Comparison of ENCODE assay signal across 1 cellular context in the genomic region with DNA sequence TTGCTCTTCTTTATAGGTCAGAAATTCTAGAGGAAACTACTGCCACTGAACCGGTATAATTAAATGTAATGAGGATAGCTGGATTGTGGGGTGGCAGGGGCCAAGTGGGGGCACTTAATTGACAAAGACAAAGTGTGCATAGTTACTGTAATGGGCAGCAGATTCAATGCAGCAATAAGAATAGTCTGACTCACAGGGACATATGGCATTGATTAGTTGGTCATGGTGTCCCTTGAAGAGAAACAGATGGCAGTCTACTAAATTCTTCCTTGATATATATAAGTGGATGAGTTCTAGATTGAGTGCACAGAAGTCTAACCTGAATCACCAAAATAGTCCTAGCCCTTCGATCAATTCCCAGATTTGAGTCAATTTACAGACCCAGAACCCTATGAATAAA.
A peak's percentile ranks its signal among the peaks of the same experiment; 100 is the strongest.
TF ChIP-seq lines count a peak whose summit lies in the region.

No MANE protein-coding gene starts in this region.

TF ChIP-seq in SK-N-SH, 30 proteins besides CTCF, POLR2A, EP300 and RAD21 (continued from another document):
- TF ChIP-seq, protein P1, sequence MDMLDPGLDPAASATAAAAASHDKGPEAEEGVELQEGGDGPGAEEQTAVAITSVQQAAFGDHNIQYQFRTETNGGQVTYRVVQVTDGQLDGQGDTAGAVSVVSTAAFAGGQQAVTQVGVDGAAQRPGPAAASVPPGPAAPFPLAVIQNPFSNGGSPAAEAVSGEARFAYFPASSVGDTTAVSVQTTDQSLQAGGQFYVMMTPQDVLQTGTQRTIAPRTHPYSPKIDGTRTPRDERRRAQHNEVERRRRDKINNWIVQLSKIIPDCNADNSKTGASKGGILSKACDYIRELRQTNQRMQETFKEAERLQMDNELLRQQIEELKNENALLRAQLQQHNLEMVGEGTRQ (IDR thresholded peaks at IDR 0.05; ENCODE audit: borderline replicate concordance, low read depth, low read length): no peak
- peak; percentile 75; the same call in 1 of the 2 replicates for TF ChIP-seq POLR2AphosphoS5 (IDR thresholded peaks at IDR 0.05; ENCODE audit: low read depth, low read length)
- TF ChIP-seq, protein P2, sequence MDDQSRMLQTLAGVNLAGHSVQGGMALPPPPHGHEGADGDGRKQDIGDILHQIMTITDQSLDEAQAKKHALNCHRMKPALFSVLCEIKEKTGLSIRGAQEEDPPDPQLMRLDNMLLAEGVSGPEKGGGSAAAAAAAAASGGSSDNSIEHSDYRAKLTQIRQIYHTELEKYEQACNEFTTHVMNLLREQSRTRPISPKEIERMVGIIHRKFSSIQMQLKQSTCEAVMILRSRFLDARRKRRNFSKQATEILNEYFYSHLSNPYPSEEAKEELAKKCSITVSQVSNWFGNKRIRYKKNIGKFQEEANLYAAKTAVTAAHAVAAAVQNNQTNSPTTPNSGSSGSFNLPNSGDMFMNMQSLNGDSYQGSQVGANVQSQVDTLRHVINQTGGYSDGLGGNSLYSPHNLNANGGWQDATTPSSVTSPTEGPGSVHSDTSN (IDR thresholded peaks at IDR 0.05): peak; percentile 81
- no peak for TF ChIP-seq EZH2phosphoT487 (IDR thresholded peaks at IDR 0.05; ENCODE audit: borderline replicate concordance, low read depth)
- no peak for TF ChIP-seq NRF1 (IDR thresholded peaks at IDR 0.05; ENCODE audit: low read depth, low read length)
- no peak for TF ChIP-seq YY1 (IDR thresholded peaks at IDR 0.05; ENCODE audit: low read depth)
- TF ChIP-seq SIN3A (IDR thresholded peaks at IDR 0.05; ENCODE audit: borderline replicate concordance, low read depth, low read length): no peak
- TF ChIP-seq GABPA (IDR thresholded peaks at IDR 0.05; ENCODE audit: low read depth): no peak
- no peak for TF ChIP-seq CHD2 (IDR thresholded peaks at IDR 0.05; ENCODE audit: low read length, partially characterized antibody)
- peak; percentile 37; the same call in 1 of the 2 replicates for TF ChIP-seq JUND (IDR thresholded peaks at IDR 0.05)
- no peak for TF ChIP-seq MXI1 (IDR thresholded peaks at IDR 0.05; ENCODE audit: low read depth, low read length)
- TF ChIP-seq FOSL2 (IDR thresholded peaks at IDR 0.05; ENCODE audit: borderline replicate concordance, low read depth): peak; percentile 57; the same call in 1 of the 2 replicates
- TF ChIP-seq RFX5 (IDR thresholded peaks at IDR 0.05; ENCODE audit: low read length): no peak
- no peak for TF ChIP-seq FOXJ3 (CRISPR knock-in tag; IDR thresholded peaks at IDR 0.05)
- 0 out of 2 replicates have a peak, but pooled peaks have one; percentile 6 for TF ChIP-seq NFIC (IDR thresholded peaks at IDR 0.05; ENCODE audit: borderline replicate concordance)
- TF ChIP-seq TAF1 (IDR thresholded peaks at IDR 0.05; ENCODE audit: borderline replicate concordance, low read depth, low read length): no peak
- peak; percentile 31; the same call in 1 of the 2 replicates for TF ChIP-seq RCOR1 (IDR thresholded peaks at IDR 0.05; ENCODE audit: low read length)
- TF ChIP-seq ELF1 (IDR thresholded peaks at IDR 0.05): no peak
- TF ChIP-seq SMC3 (IDR thresholded peaks at IDR 0.05; ENCODE audit: low read depth, low read length): no peak
- TF ChIP-seq, protein P3, sequence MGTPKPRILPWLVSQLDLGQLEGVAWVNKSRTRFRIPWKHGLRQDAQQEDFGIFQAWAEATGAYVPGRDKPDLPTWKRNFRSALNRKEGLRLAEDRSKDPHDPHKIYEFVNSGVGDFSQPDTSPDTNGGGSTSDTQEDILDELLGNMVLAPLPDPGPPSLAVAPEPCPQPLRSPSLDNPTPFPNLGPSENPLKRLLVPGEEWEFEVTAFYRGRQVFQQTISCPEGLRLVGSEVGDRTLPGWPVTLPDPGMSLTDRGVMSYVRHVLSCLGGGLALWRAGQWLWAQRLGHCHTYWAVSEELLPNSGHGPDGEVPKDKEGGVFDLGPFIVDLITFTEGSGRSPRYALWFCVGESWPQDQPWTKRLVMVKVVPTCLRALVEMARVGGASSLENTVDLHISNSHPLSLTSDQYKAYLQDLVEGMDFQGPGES (IDR thresholded peaks at IDR 0.05; ENCODE audit: low read depth, low read length): no peak
- TF ChIP-seq, protein P4, sequence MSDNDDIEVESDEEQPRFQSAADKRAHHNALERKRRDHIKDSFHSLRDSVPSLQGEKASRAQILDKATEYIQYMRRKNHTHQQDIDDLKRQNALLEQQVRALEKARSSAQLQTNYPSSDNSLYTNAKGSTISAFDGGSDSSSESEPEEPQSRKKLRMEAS (IDR thresholded peaks at IDR 0.05; ENCODE audit: low read depth): peak; percentile 32; the same call in 1 of the 2 replicates
- peak; percentile 98 for TF ChIP-seq TCF12 (IDR thresholded peaks at IDR 0.05)
- no peak for TF ChIP-seq FOXM1 (IDR thresholded peaks at IDR 0.05; ENCODE audit: low read depth)
- peak; percentile 36; the same call in 1 of the 2 replicates for TF ChIP-seq TEAD4 (IDR thresholded peaks at IDR 0.05; ENCODE audit: borderline replicate concordance, insufficient read depth)
- no peak for TF ChIP-seq MEF2A (IDR thresholded peaks at IDR 0.05; ENCODE audit: borderline replicate concordance, low read depth)
- TF ChIP-seq, protein P5, sequence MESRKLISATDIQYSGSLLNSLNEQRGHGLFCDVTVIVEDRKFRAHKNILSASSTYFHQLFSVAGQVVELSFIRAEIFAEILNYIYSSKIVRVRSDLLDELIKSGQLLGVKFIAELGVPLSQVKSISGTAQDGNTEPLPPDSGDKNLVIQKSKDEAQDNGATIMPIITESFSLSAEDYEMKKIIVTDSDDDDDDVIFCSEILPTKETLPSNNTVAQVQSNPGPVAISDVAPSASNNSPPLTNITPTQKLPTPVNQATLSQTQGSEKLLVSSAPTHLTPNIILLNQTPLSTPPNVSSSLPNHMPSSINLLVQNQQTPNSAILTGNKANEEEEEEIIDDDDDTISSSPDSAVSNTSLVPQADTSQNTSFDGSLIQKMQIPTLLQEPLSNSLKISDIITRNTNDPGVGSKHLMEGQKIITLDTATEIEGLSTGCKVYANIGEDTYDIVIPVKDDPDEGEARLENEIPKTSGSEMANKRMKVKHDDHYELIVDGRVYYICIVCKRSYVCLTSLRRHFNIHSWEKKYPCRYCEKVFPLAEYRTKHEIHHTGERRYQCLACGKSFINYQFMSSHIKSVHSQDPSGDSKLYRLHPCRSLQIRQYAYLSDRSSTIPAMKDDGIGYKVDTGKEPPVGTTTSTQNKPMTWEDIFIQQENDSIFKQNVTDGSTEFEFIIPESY (IDR thresholded peaks at IDR 0.05; ENCODE audit: borderline replicate concordance, low read depth): no peak
- no peak for TF ChIP-seq GATA2 (CRISPR knock-in tag; IDR thresholded peaks at IDR 0.05)
- no peak for TF ChIP-seq RXRA (IDR thresholded peaks at IDR 0.05; ENCODE audit: borderline replicate concordance, low read depth)
- TF ChIP-seq, protein P6, sequence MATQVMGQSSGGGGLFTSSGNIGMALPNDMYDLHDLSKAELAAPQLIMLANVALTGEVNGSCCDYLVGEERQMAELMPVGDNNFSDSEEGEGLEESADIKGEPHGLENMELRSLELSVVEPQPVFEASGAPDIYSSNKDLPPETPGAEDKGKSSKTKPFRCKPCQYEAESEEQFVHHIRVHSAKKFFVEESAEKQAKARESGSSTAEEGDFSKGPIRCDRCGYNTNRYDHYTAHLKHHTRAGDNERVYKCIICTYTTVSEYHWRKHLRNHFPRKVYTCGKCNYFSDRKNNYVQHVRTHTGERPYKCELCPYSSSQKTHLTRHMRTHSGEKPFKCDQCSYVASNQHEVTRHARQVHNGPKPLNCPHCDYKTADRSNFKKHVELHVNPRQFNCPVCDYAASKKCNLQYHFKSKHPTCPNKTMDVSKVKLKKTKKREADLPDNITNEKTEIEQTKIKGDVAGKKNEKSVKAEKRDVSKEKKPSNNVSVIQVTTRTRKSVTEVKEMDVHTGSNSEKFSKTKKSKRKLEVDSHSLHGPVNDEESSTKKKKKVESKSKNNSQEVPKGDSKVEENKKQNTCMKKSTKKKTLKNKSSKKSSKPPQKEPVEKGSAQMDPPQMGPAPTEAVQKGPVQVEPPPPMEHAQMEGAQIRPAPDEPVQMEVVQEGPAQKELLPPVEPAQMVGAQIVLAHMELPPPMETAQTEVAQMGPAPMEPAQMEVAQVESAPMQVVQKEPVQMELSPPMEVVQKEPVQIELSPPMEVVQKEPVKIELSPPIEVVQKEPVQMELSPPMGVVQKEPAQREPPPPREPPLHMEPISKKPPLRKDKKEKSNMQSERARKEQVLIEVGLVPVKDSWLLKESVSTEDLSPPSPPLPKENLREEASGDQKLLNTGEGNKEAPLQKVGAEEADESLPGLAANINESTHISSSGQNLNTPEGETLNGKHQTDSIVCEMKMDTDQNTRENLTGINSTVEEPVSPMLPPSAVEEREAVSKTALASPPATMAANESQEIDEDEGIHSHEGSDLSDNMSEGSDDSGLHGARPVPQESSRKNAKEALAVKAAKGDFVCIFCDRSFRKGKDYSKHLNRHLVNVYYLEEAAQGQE (IDR thresholded peaks at IDR 0.05; ENCODE audit: low read depth, low read length): no peak
